ENCODE assay signal across 1 cellular context in the genomic region with DNA sequence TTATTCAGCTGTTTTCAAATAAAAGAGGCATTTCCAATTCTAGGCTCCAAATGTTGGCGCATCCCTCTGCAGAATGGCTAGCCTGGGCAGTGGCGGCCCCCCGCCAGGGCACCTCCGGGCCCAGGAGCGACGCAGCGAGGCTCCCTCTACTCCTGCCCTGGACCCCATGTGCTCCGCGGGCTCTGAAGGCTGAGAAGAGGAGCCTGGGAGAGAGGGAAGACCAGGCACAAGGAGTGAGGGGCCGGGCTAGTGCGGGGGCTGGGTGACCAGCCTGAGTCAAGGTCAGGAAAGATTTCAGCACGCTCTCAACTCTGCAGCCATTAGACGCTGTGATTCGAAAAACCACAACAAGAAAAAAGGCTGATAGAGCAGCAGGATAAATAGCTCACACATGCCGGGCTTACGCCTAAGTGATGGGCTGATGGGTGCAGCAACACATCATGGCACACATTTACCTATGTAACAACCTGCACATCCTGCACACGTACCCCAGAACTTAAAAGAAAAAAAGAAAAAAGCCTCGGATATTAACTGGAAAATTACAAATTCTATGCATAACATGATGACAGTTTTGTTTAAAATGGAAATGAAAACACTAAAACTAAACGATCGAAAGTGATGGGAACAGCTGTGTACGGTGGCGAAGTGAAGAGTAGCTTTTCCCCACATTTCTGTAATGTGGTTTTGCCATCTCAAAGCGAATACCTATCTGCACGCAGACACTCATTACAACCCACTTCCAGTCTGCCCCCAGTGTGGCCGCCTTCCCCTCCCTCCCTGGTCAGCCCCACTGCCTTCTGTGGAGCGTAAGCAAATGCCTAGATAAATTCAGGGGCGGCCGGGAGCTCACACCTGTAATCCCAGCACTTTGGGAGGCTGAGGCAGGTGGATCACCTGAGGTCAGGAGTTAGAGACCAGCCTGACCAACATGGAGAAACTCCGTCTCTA.
TF ChIP-seq lines count a peak whose summit lies in the region.

No MANE protein-coding gene starts in this region.

TF ChIP-seq in endothelial cell of umbilical vein, 7 proteins besides CTCF, POLR2A, EP300 and RAD21:
- TF ChIP-seq POLR2AphosphoS5 (IDR thresholded peaks at IDR 0.05; ENCODE audit: insufficient read depth, low read depth, low read length) (peak; percentile 8), GATA2 (IDR thresholded peaks at IDR 0.05; ENCODE audit: insufficient read depth, insufficient read length, low read depth, low read length) (peak; percentile 6)
- TF ChIP-seq, protein P1, sequence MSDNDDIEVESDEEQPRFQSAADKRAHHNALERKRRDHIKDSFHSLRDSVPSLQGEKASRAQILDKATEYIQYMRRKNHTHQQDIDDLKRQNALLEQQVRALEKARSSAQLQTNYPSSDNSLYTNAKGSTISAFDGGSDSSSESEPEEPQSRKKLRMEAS (IDR thresholded peaks at IDR 0.05; ENCODE audit: insufficient read depth, insufficient read length): no peak
